In the genomic region with DNA sequence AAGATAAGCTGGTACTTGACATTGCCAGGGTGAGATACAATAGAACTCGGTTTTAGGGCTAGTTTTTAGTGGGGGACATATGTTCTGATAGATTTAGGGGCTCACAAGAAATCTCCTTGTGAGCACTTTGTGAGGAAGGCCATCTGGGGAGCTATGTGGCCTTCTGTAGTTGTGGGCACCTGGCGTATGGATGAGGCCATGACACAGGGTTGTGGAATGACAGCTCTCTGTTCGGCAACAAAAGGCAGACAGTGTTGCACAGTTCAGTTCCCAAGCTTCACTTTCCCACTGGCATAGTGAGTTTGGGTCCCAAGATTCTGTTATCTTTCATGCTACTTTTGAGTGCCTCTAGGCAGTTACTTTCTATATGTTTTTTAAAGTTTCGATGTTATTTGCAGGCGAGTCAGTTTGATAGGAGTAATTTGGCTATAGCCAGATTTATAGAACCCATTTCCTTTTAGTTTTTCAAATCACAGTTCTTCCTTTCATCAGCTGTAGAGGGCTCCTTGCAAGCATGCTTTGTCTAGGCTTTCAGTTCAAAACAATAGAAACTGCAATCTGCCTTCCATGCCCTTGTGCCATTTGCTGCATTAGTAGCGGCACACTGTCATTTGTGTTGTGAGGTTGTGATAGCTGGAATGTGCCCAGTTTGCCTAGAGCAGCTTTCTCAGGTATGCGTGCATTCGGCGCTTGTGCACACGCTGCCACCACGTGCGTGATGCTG, we compare ENCODE assay signal across 19 cellular contexts.
DNase-seq lines count a peak whose midpoint lies in the region; ATAC-seq and TF ChIP-seq lines count a peak whose summit lies in the region.
"Had no signal": no experiment of that assay in that cellular context is flagged by ENCODE, and none has a peak within 500 bp of the region (broad histone marks: within the 10 kb centered on the region; RNA-seq: fewer than 3 reads in every experiment).

No MANE protein-coding gene starts in this region.

- H3K27ac ChIP-seq in right cardiac atrium (ENCODE audit: low read length) = peak overlapping the region; percentile 89
- H3K27ac ChIP-seq: left lung, neutrophil, upper lobe of left lung had no signal

- no peaks in the 10 kb centered on the region for H3K27me3 ChIP-seq in right cardiac atrium (ENCODE audit: control insufficient read depth, insufficient read depth)
- H3K27me3 ChIP-seq: left lung, neutrophil, upper lobe of left lung had no signal

- DNase-seq in activated CD8-positive, alpha-beta memory T cell treated with anti-CD3 and anti-CD28 coated beads, Interleukin-2, amount 10 ng/mL, durations not matched to agents 7 days and 5 days = peak; percentile 23
- no peak for DNase-seq in activated CD8-positive, alpha-beta memory T cell treated with anti-CD3 and anti-CD28 coated beads for 24 hours
- DNase-seq in WTC11 (ENCODE audit: low spot score) (no peak), right cardiac atrium (no peak), progenitor cell of endocrine pancreas (ENCODE audit: low spot score, unreplicated experiment) (no peak), NCI-H2107 treated with DMSO at 0.1 percent for 48 hours (lab: John Stamatoyannopoulos, UW; ENCODE audit: unreplicated experiment) (no peak), SW 1271 (lab: John Stamatoyannopoulos, UW) (no peak)
- DNase-seq: 8988T; activated B cell treated with CpG ODN at 0.5 μM for 24 hours; activated CD4-positive, alpha-beta memory T cell treated with anti-CD3 and anti-CD28 coated beads, Interleukin-2, amount 10 ng/mL, durations not matched to agents 7 days and 5 days; activated naive CD4-positive, alpha-beta T cell treated with anti-CD3 and anti-CD28 coated beads, Interleukin-2, amount 10 ng/mL, durations not matched to agents 7 days and 5 days; activated T-cell treated with anti-CD3 and anti-CD28 coated beads, Interleukin-2, amount 50 U/mL, for 1 hour; DND-41; KG1; left lung; upper lobe of left lung had no signal

- TF ChIP-seq CTCF in WTC11 (IDR thresholded peaks at IDR 0.05) = no peak
- no peak for TF ChIP-seq CTCF in progenitor cell of endocrine pancreas (IDR thresholded peaks at IDR 0.05; ENCODE audit: unreplicated experiment)

- H3K27ac Mint-ChIP-seq in activated CD8-positive, alpha-beta memory T cell treated with anti-CD3 and anti-CD28 coated beads, Interleukin-2, amount 10 ng/mL, durations not matched to agents 7 days and 5 days = no peak overlapping the region
- peak overlapping the region; percentile 67; the same call in 1 of the 2 replicates for H3K27ac Mint-ChIP-seq in WTC11
- H3K27ac Mint-ChIP-seq in progenitor cell of endocrine pancreas = peak overlapping the region; percentile 30
- H3K27ac Mint-ChIP-seq: activated B cell treated with CpG ODN at 0.5 μM for 24 hours; activated CD4-positive, alpha-beta memory T cell treated with anti-CD3 and anti-CD28 coated beads, Interleukin-2, amount 10 ng/mL, durations not matched to agents 7 days and 5 days; activated naive CD4-positive, alpha-beta T cell treated with anti-CD3 and anti-CD28 coated beads, Interleukin-2, amount 10 ng/mL, durations not matched to agents 7 days and 5 days; B cell had no signal

- no peak overlapping the region for H3K4me3 Mint-ChIP-seq in activated CD8-positive, alpha-beta memory T cell treated with anti-CD3 and anti-CD28 coated beads, Interleukin-2, amount 10 ng/mL, durations not matched to agents 7 days and 5 days
- H3K4me3 Mint-ChIP-seq in WTC11 = no peak overlapping the region
- no peak overlapping the region for H3K4me3 Mint-ChIP-seq in progenitor cell of endocrine pancreas (ENCODE audit: low read depth)
- H3K4me3 Mint-ChIP-seq: activated B cell treated with CpG ODN at 0.5 μM for 24 hours; activated CD4-positive, alpha-beta memory T cell treated with anti-CD3 and anti-CD28 coated beads, Interleukin-2, amount 10 ng/mL, durations not matched to agents 7 days and 5 days; activated naive CD4-positive, alpha-beta T cell treated with anti-CD3 and anti-CD28 coated beads, Interleukin-2, amount 10 ng/mL, durations not matched to agents 7 days and 5 days; B cell had no signal

- POLR2A ChIA-PET in WTC11 (lab: Charles Lee) = interaction anchor here (0.6 kb wide), 1 partner anchor 145 kb away, joined by 3 read pairs; no protein-coding TSS in a partner anchor

- H3K27me3 Mint-ChIP-seq in activated CD8-positive, alpha-beta memory T cell treated with anti-CD3 and anti-CD28 coated beads, Interleukin-2, amount 10 ng/mL, durations not matched to agents 7 days and 5 days = no peaks in the 10 kb centered on the region
- H3K27me3 Mint-ChIP-seq in WTC11 (ENCODE audit: low read depth) = no peaks in the 10 kb centered on the region
- no peaks in the 10 kb centered on the region for H3K27me3 Mint-ChIP-seq in progenitor cell of endocrine pancreas
- H3K27me3 Mint-ChIP-seq: activated B cell treated with CpG ODN at 0.5 μM for 24 hours; activated CD4-positive, alpha-beta memory T cell treated with anti-CD3 and anti-CD28 coated beads, Interleukin-2, amount 10 ng/mL, durations not matched to agents 7 days and 5 days; activated naive CD4-positive, alpha-beta T cell treated with anti-CD3 and anti-CD28 coated beads, Interleukin-2, amount 10 ng/mL, durations not matched to agents 7 days and 5 days; B cell had no signal

- CTCF ChIA-PET in activated CD8-positive, alpha-beta memory T cell treated with anti-CD3 and anti-CD28 coated beads, Interleukin-2, amount 10 ng/mL, durations not matched to agents 7 days and 5 days (lab: Charles Lee) = no interaction called here
- CTCF ChIA-PET in WTC11 (lab: Charles Lee) = no interaction called here

- H3K4me1 ChIP-seq in right cardiac atrium (ENCODE audit: control insufficient read depth, insufficient read depth, low read length) = peaks cover 8% of the 10 kb centered on the region
- H3K4me1 ChIP-seq: left lung had no signal

- intact Hi-C loops in right cardiac atrium (cut with DNase I) = no loop called here

- peaks cover 64% of the 10 kb centered on the region for H3K36me3 Mint-ChIP-seq in activated CD8-positive, alpha-beta memory T cell treated with anti-CD3 and anti-CD28 coated beads, Interleukin-2, amount 10 ng/mL, durations not matched to agents 7 days and 5 days
- peaks cover 33% of the 10 kb centered on the region for H3K36me3 Mint-ChIP-seq in WTC11
- peaks cover 54% of the 10 kb centered on the region for H3K36me3 Mint-ChIP-seq in progenitor cell of endocrine pancreas (ENCODE audit: insufficient read depth)

- peaks cover 2% of the 10 kb centered on the region for H3K9me3 Mint-ChIP-seq in activated CD8-positive, alpha-beta memory T cell treated with anti-CD3 and anti-CD28 coated beads, Interleukin-2, amount 10 ng/mL, durations not matched to agents 7 days and 5 days (ENCODE audit: low read depth)
- H3K9me3 Mint-ChIP-seq in WTC11 (no peaks in the 10 kb centered on the region), progenitor cell of endocrine pancreas (ENCODE audit: low read depth) (peaks cover 12% of the 10 kb centered on the region)
- H3K9me3 Mint-ChIP-seq: activated B cell treated with CpG ODN at 0.5 μM for 24 hours had no signal

- H3K4me3 ChIP-seq in right cardiac atrium (ENCODE audit: low read length) = no peak overlapping the region
- H3K4me3 ChIP-seq: left lung, upper lobe of left lung had no signal

- no peaks in the 10 kb centered on the region for H3K9me3 ChIP-seq in right cardiac atrium (ENCODE audit: control insufficient read depth, low read length)
- H3K9me3 ChIP-seq: left lung, neutrophil, upper lobe of left lung had no signal

- WGBS in right cardiac atrium = 84% methylated on average over 12 of the region's 12 CpGs

- no peak for ATAC-seq in activated CD8-positive, alpha-beta memory T cell treated with anti-CD3 and anti-CD28 coated beads, Interleukin-2, amount 10 ng/mL, durations not matched to agents 7 days and 5 days
- ATAC-seq in WTC11 = no peak
- no peak for ATAC-seq in right cardiac atrium
- no peak for ATAC-seq in HG02852 (IDR thresholded peaks at IDR 0.05; ENCODE audit: unreplicated experiment)
- ATAC-seq: left lung had no signal

- H3K4me1 Mint-ChIP-seq in activated CD8-positive, alpha-beta memory T cell treated with anti-CD3 and anti-CD28 coated beads, Interleukin-2, amount 10 ng/mL, durations not matched to agents 7 days and 5 days = peaks cover 3% of the 10 kb centered on the region
- peaks cover 2% of the 10 kb centered on the region; the same call in 1 of the 2 replicates for H3K4me1 Mint-ChIP-seq in WTC11
- H3K4me1 Mint-ChIP-seq in progenitor cell of endocrine pancreas (ENCODE audit: low read depth) = peaks cover 30% of the 10 kb centered on the region
- H3K4me1 Mint-ChIP-seq: activated naive CD4-positive, alpha-beta T cell treated with anti-CD3 and anti-CD28 coated beads, Interleukin-2, amount 10 ng/mL, durations not matched to agents 7 days and 5 days had no signal

TF ChIP-seq in WTC11, 78 proteins besides CTCF, POLR2A, EP300 and RAD21 (continues in another document):
- no peak for TF ChIP-seq CDX4 (CRISPR knock-in tag; IDR thresholded peaks at IDR 0.05; ENCODE audit: borderline replicate concordance)
